In the genomic region with DNA sequence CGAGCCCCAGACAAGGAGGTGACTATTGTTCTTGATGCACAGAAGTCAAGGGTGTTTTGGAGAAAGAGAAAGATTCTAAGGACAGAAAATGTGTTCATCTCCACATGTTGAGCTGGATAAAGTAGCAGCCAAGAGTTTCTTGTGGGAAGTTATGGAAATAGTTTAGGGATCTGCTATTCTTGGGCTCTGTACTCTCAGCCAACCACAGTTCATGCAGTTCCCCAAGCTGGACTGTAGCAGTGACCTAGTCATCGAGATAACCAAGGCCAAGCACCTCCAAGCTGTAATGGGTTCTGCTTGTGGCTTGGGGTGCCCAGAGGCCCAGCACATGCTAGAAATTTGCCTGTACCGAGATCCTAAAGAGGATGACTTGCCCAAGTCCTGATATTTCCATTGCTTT, we compare ENCODE assay signal across 22 cellular contexts.
"Had no signal": no experiment of that assay in that cellular context is flagged by ENCODE, and none has a peak within 500 bp of the region (broad histone marks: within the 10 kb centered on the region; RNA-seq: fewer than 3 reads in every experiment).

No MANE protein-coding gene starts in this region.

- H3K27ac ChIP-seq: epithelial cell of prostate, esophagus muscularis mucosa, pancreas, suprapubic skin, upper lobe of right lung, vagina had no signal

- H3K36me3 ChIP-seq: pancreas, suprapubic skin, upper lobe of right lung had no signal

- H3K27me3 ChIP-seq: esophagus muscularis mucosa, pancreas, suprapubic skin, tibial artery, upper lobe of right lung, vagina had no signal

- ATAC-seq: effector memory CD8-positive, alpha-beta T cell; left lobe of liver; natural killer cell treated with Interleukin-12 subunit alpha and Interleukin-12 subunit beta and Interleukin-15 and Interleukin-18, amount 100 ng/mL, for 72 hours; pancreas; stimulated activated naive CD8-positive, alpha-beta T cell treated with anti-CD3 and anti-CD28 coated beads, Interleukin-15, Interleukin-2, amounts not matched to agents 100 U/mL and 50 U/mL, for 24 hours; upper lobe of right lung had no signal

- H3K9me3 ChIP-seq: esophagus muscularis mucosa, pancreas, suprapubic skin, tibial artery, upper lobe of right lung, vagina had no signal

- H3K4me2 ChIP-seq: smooth muscle cell had no signal

- DNase-seq: effector memory CD8-positive, alpha-beta T cell; foreskin melanocyte; head of caudate nucleus; hypothalamus; kidney glomerular epithelial cell; mesenchymal stem cell; midbrain; occipital lobe; pancreas; right cardiac atrium; stimulated activated CD4-positive, alpha-beta T cell treated with anti-CD3 and anti-CD28 coated beads, Interleukin-2, amount 100 ng/mL, for 48 hours; stimulated activated naive CD8-positive, alpha-beta T cell treated with anti-CD3 and anti-CD28 coated beads, Interleukin-15, Interleukin-2, amounts not matched to agents 100 U/mL and 50 U/mL, for 24 hours; tibial artery; upper lobe of right lung had no signal

- H3K4me1 ChIP-seq: pancreas, suprapubic skin, upper lobe of right lung, vagina had no signal

- H3K4me3 ChIP-seq: esophagus muscularis mucosa, lung, pancreas, smooth muscle cell, suprapubic skin, tibial artery, upper lobe of right lung, vagina had no signal
